In genomic region chr17:64661981-64662773, GRCh38 we compare ENCODE assay signal across 8 cellular contexts. TPM values are rescaled to one million over a fixed set of nuclear protein-coding genes. Genes with fewer than 3 reads are reported as not detected.
DNase-seq lines count a peak whose midpoint lies in the region; ATAC-seq and TF ChIP-seq lines count a peak whose summit lies in the region.

TSS of gene SMURF2 (minus strand) at chr17:64662307. CDS start at chr17:64661880, 427 bp downstream.

- peak within 1 kb of the TSS; percentile 91 for H3K27ac ChIP-seq in foreskin keratinocyte
- peak within 1 kb of the TSS; percentile 50 for H3K27ac ChIP-seq in subcutaneous abdominal adipose tissue (ENCODE audit: low read depth, low read length)

- H3K4me3 ChIP-seq in neuron (ENCODE audit: low read length) (peak within 1 kb of the TSS; percentile 91), subcutaneous abdominal adipose tissue (ENCODE audit: low read depth in 1 of 5, low read length in 5 of 5) (peak within 1 kb of the TSS; percentile 72 to 82 (median 82))

- H3K9me3 ChIP-seq in neuron (ENCODE audit: low read length) (no peaks in the 10 kb centered on the region), subcutaneous abdominal adipose tissue (ENCODE audit: control insufficient read depth in 5 of 5, low read length in 5 of 5) (no peaks in the 10 kb centered on the region)

- H2AFZ ChIP-seq in neuron (ENCODE audit: low read depth, low read length): peak within 1 kb of the TSS; percentile 65

- no peaks in the 10 kb centered on the region for H3K27me3 ChIP-seq in foreskin keratinocyte
- H3K27me3 ChIP-seq in neuron (ENCODE audit: insufficient read depth, low read length): no peaks in the 10 kb centered on the region
- no peaks in the 10 kb centered on the region for H3K27me3 ChIP-seq in subcutaneous abdominal adipose tissue (ENCODE audit: control insufficient read depth in 5 of 5, insufficient read depth in 4 of 5, low read length in 5 of 5)

- peak; percentile 35 for DNase-seq in DMS53 treated with DMSO at 0.1 percent for 48 hours (lab: John Stamatoyannopoulos, UW; ENCODE audit: unreplicated experiment)
- peak in 53 of 76 experiments; percentile 4 to 78 (median 48) for DNase-seq in HUDEP-2 (lab: John Stamatoyannopoulos, UW; ENCODE audit: unreplicated experiment in 76 of 76)
- DNase-seq in RPMI8226: peak; percentile 79
- peak; percentile 92 for DNase-seq in activated effector memory CD4-positive, alpha-beta T cell treated with anti-CD3 and anti-CD28 coated beads, Interleukin-2, amount 50 U/mL, for 16 hours
- peak; percentile 65 to 79 for DNase-seq in foreskin keratinocyte

- ATAC-seq in GM21381 (IDR thresholded peaks at IDR 0.05; ENCODE audit: unreplicated experiment) (peak; percentile 85), foreskin keratinocyte (peak; percentile 80)

- H3K4me1 ChIP-seq in foreskin keratinocyte (peaks cover 21% of the 10 kb centered on the region), neuron (ENCODE audit: insufficient read depth, low read length) (peaks cover 15% of the 10 kb centered on the region), subcutaneous abdominal adipose tissue (ENCODE audit: control insufficient read depth in 5 of 5, insufficient read depth in 5 of 5, low read length in 5 of 5) (peaks cover 2 to 22% (median 19%) of the 10 kb centered on the region in 5 donors)

- no peak for TF ChIP-seq CTCF in foreskin keratinocyte (conservative IDR thresholded peaks at IDR 0.05)

- H3K9ac ChIP-seq in subcutaneous abdominal adipose tissue (ENCODE audit: low read length in 5 of 5): peak within 1 kb of the TSS; percentile 63 to 86 (median 73)

- H3K36me3 ChIP-seq in neuron (ENCODE audit: insufficient read depth, low read length) (no peaks in the 10 kb centered on the region), subcutaneous abdominal adipose tissue (ENCODE audit: control insufficient read depth in 5 of 5, insufficient read depth in 5 of 5, low read length in 5 of 5) (no peaks in the 10 kb centered on the region)

RNA-seq across cellular contexts. Expression of gene SMURF2, which starts in this region (rescaled TPM):
- total RNA-seq in foreskin keratinocyte: 193 and 210 TPM in 2 replicates
- polyA plus RNA-seq in foreskin keratinocyte: 42.4 and 53.5 TPM in 2 replicates

Comparison
In these comparisons a context has a peak if more than half of its experiments do, and no peak if none do; other contexts are left out.
1. Peak in every context shown above with its lines: DNase-seq, ATAC-seq, H3K4me3 ChIP-seq and H3K27ac ChIP-seq.
2. DNase-seq: peak in every context shown above with its lines; median percentile 92 in activated effector memory CD4-positive, alpha-beta T cell treated with anti-CD3 and anti-CD28 coated beads, Interleukin-2, amount 50 U/mL, for 16 hours; 79 in RPMI8226; 72 in foreskin keratinocyte; 48 in HUDEP-2; 35 in DMS53 treated with DMSO at 0.1 percent for 48 hours.